In genomic region chr3:133038731-133039398, GRCh38 we compare ENCODE assay signal across 9 cellular contexts. TPM values are rescaled to one million over a fixed set of nuclear protein-coding genes. Genes with fewer than 3 reads are reported as not detected.
A peak's percentile ranks its signal among the peaks of the same experiment; 100 is the strongest.
DNase-seq lines count a peak whose midpoint lies in the region; ATAC-seq and TF ChIP-seq lines count a peak whose summit lies in the region.
"Had no signal": no experiment of that assay in that cellular context is flagged by ENCODE, and none has a peak within 500 bp of the region (broad histone marks: within the 10 kb centered on the region; RNA-seq: fewer than 3 reads in every experiment).

No MANE protein-coding gene starts in this region.

- H3K4me2 ChIP-seq in OCI-LY7 (ENCODE audit: low read length), result no peak overlapping the region

- DNase-seq in T-helper 2 cell treated with Interferon-gamma antibody and Interleukin-4, amounts not matched to agents 5 μg/mL and 100 μg/mL, for 36 hours (ENCODE audit: low spot score), result no peak
- DNase-seq in T-helper 2 cell, result no peak
- peak; percentile 26 for DNase-seq in WERI-Rb-1
- DNase-seq in heart right ventricle, result peak; percentile 6 to 26
- DNase-seq in prostate gland (ENCODE audit: low spot score), result no peak
- no peak for DNase-seq in OCI-LY7 (ENCODE audit: low spot score)

- H3K4me1 ChIP-seq in heart right ventricle (peaks cover 0 to 24% (median 13%) of the 10 kb centered on the region in 9 donors), prostate gland (replicated peaks) (no peaks in the 10 kb centered on the region), OCI-LY7 (ENCODE audit: insufficient read depth, low read length, poor library complexity, severe bottlenecking) (no peaks in the 10 kb centered on the region)

- H3K27ac Mint-ChIP-seq in T-helper 2 cell treated with Interferon-gamma antibody and Interleukin-4, amounts not matched to agents 5 μg/mL and 100 μg/mL, for 36 hours, result no peak overlapping the region

- TF ChIP-seq POLR2A in prostate gland (IDR thresholded peaks at IDR 0.05), result no peak

- H3K36me3 ChIP-seq in WERI-Rb-1 (no peaks in the 10 kb centered on the region), heart right ventricle (no peaks in the 10 kb centered on the region), prostate gland (no peaks in the 10 kb centered on the region), OCI-LY7 (ENCODE audit: insufficient read depth, low read length) (no peaks in the 10 kb centered on the region)

- H4K20me1 ChIP-seq in OCI-LY7 (ENCODE audit: insufficient read depth, low read length), result no peaks in the 10 kb centered on the region

- peak overlapping the region; percentile 14 for H3K4me3 Mint-ChIP-seq in T-helper 2 cell treated with Interferon-gamma antibody and Interleukin-4, amounts not matched to agents 5 μg/mL and 100 μg/mL, for 36 hours

- H3K4me1 Mint-ChIP-seq in T-helper 2 cell treated with Interferon-gamma antibody and Interleukin-4, amounts not matched to agents 5 μg/mL and 100 μg/mL, for 36 hours (ENCODE audit: low read depth), result peaks cover 2% of the 10 kb centered on the region

- H3K36me3 Mint-ChIP-seq in T-helper 2 cell treated with Interferon-gamma antibody and Interleukin-4, amounts not matched to agents 5 μg/mL and 100 μg/mL, for 36 hours (ENCODE audit: low read depth), result no peaks in the 10 kb centered on the region

- H3K9me2 ChIP-seq in OCI-LY7 (ENCODE audit: insufficient read depth, low read length), result no peaks in the 10 kb centered on the region

- BruUV-seq in OCI-LY7 (replicated peaks; lab: Mats Ljungman, UMichigan), result no TSS peak

- H2AFZ ChIP-seq in OCI-LY7 (ENCODE audit: low read length), result no peak overlapping the region

- peaks cover 48% of the 10 kb centered on the region for H3K27me3 Mint-ChIP-seq in T-helper 2 cell treated with Interferon-gamma antibody and Interleukin-4, amounts not matched to agents 5 μg/mL and 100 μg/mL, for 36 hours (ENCODE audit: low read depth)

- WGBS in heart right ventricle, 2 donors, result 3 to 4% methylated on average over 32 of the region's 32 CpGs
- WGBS in prostate gland, result 3% methylated on average over 32 of the region's 32 CpGs

- ATAC-seq in heart right ventricle (peak in 6 of 8 donors; percentile 32 to 49 (median 37)), HG02588 (IDR thresholded peaks at IDR 0.05; ENCODE audit: unreplicated experiment) (no peak), GM18907 (IDR thresholded peaks at IDR 0.05; ENCODE audit: unreplicated experiment) (no peak)

- CTCF ChIA-PET in OCI-LY7 (lab: Charles Lee; ENCODE audit: unreplicated experiment), result no interaction called here

- no peaks in the 10 kb centered on the region for H3K9me3 Mint-ChIP-seq in T-helper 2 cell treated with Interferon-gamma antibody and Interleukin-4, amounts not matched to agents 5 μg/mL and 100 μg/mL, for 36 hours

- H3K27me3 ChIP-seq in WERI-Rb-1 (ENCODE audit: insufficient read depth, low read depth, severe bottlenecking) (no peaks in the 10 kb centered on the region), heart right ventricle (peaks cover 6 to 54% (median 52%) of the 10 kb centered on the region in 7 donors), prostate gland (replicated peaks; ENCODE audit: insufficient read depth) (no peaks in the 10 kb centered on the region)

- TF ChIP-seq CTCF in WERI-Rb-1 (IDR thresholded peaks at IDR 0.05; ENCODE audit: low read depth, low read length), result no peak
- TF ChIP-seq CTCF in heart right ventricle (IDR thresholded peaks at IDR 0.05), result no peak
- TF ChIP-seq CTCF in prostate gland (IDR thresholded peaks at IDR 0.05), result no peak
- no peak for TF ChIP-seq CTCF in OCI-LY7 (conservative IDR thresholded peaks at IDR 0.05; ENCODE audit: low read length)

- no peaks in the 10 kb centered on the region for H3K79me2 ChIP-seq in OCI-LY7 (ENCODE audit: insufficient read depth, low read depth, low read length)

- H3K27ac ChIP-seq in WERI-Rb-1 (no peak overlapping the region), heart right ventricle (peak overlapping the region in 4 of 10 donors; percentile 11 to 42 (median 24)), prostate gland (no peak overlapping the region), OCI-LY7 (ENCODE audit: low read depth, low read length, poor library complexity, severe bottlenecking) (no peak overlapping the region)
- H3K27ac ChIP-seq: VCaP had no signal

- POLR2A ChIA-PET in OCI-LY7 (lab: Charles Lee), result interaction anchor here (0.9 to 1.1 kb wide), 2 partner anchors 31 to 148 kb away, joined by 3 read pairs; no protein-coding TSS in a partner anchor

- peak overlapping the region; percentile 45 for H3K4me3 ChIP-seq in WERI-Rb-1 (ENCODE audit: low read depth, low read length)
- peak overlapping the region; percentile 47 to 70 (median 62) for H3K4me3 ChIP-seq in heart right ventricle
- H3K4me3 ChIP-seq in prostate gland, result peak overlapping the region; percentile 35 to 39
- no peak overlapping the region for H3K4me3 ChIP-seq in OCI-LY7 (ENCODE audit: low read depth, low read length, poor library complexity, severe bottlenecking)

- intact Hi-C loops in heart right ventricle (cut with DNase I) (loop anchor here in 4 of 10 donors (2.0 to 10.0 kb wide), 4 partner anchors 304 to 338 kb away; no protein-coding TSS in a partner anchor), prostate gland (cut with DNase I) (loop anchor here (5.0 kb wide), 1 partner anchor 307 kb away; no protein-coding TSS in a partner anchor), OCI-LY7 (cut with micrococcal nuclease; ENCODE audit: unreplicated experiment) (no loop called here)

- H3K9me3 ChIP-seq in WERI-Rb-1 (ENCODE audit: severe bottlenecking), result no peaks in the 10 kb centered on the region
- H3K9me3 ChIP-seq in heart right ventricle, result no peaks in the 10 kb centered on the region
- no peaks in the 10 kb centered on the region for H3K9me3 ChIP-seq in prostate gland
- no peaks in the 10 kb centered on the region for H3K9me3 ChIP-seq in OCI-LY7 (ENCODE audit: low read length)

RNA-seq across cellular contexts. Expression of gene TMEM108, which starts 0.7 kb away (rescaled TPM):
- total RNA-seq in heart right ventricle, result 1 to 10 TPM in 8 of 10 donors, under 1 TPM in 2; 0.40 to 4.0 (median 1.8) TPM
- under 1 TPM; 0.67 to 0.88 TPM for polyA plus RNA-seq in heart right ventricle
- 1 to 10 TPM in 1 of 2 donors, not detected in 1; 8.1 TPM for total RNA-seq in prostate gland
- not detected in 2 replicates for total RNA-seq in OCI-LY7 (2014; rRNA removed; shearing (Covaris generic))
- not detected in 2 replicates for total RNA-seq in OCI-LY7 (2022)

Comparison
In these comparisons a context has a peak if more than half of its experiments do, and no peak if none do; other contexts are left out.
1. DNase-seq: peak in WERI-Rb-1 (single experiment) and heart right ventricle (2 of 2); none in T-helper 2 cell treated with Interferon-gamma antibody and Interleukin-4, amounts not matched to agents 5 μg/mL and 100 μg/mL, for 36 hours (single experiment), T-helper 2 cell (0 of 5), prostate gland (single experiment) and OCI-LY7 (single experiment).
2. ATAC-seq: peak in heart right ventricle (6 of 8); none in HG02588 (single experiment) and GM18907 (single experiment).